In the genomic region with DNA sequence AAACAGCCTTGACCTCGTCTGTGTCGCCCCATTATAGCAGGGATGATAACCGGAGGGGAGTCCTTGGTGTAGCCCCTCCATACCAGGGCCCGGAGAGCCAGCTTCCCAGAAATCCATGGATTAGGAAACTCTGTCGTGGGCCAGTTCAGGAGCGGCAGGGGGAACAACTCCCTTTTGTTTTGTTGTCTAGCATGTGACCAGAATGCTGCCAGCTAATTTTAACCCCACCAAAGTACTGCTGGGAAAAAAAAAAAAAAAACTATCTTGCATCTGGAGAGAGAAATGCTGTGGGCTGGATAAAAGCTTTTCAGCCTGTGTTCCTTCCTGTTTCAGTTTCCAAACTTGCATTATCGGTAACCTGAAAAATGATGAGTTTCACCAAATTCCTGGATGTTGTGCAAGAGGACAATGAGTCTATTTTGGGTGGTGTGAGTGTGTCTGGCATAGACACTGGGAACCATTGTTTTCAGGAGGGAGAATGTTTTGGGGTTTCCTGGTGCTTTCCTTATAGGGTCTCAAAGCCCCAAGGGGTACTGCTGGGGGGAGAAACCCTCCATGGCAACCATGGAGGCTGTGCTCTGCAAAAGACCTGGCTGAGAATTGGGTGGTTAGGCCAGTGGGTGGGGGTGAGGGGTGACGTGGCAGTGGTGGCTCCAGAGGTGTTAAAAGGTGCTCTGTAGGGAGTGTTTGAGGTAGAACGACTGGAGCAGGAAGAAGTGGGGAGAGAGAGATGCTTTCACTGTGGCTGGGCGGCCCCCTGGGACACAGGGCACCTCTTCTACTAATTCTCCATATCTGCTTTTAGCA, we compare ENCODE assay signal across 8 cellular contexts. TPM values are rescaled to one million over a fixed set of nuclear protein-coding genes. Genes with fewer than 3 reads are reported as not detected.
DNase-seq lines count a peak whose midpoint lies in the region; ATAC-seq lines count a peak whose summit lies in the region.

No MANE protein-coding gene starts in this region.

- peak; percentile 25 for ATAC-seq in Right ventricle myocardium superior (ENCODE audit: poor library complexity)
- no peak for ATAC-seq in HG02678 (IDR thresholded peaks at IDR 0.05; ENCODE audit: unreplicated experiment)
- ATAC-seq in HG03135 (IDR thresholded peaks at IDR 0.05; ENCODE audit: unreplicated experiment) = no peak

- intact Hi-C loops in Right ventricle myocardium superior (cut with DNase I) = no loop called here

- DNase-seq in EH (ENCODE audit: low read depth) (peak; percentile 94), NCI-H226 (peak; percentile 52), Right ventricle myocardium superior (peak; percentile 55), putamen (ENCODE audit: low spot score) (peak; percentile 81), retina (no peak)
- peak; percentile 49 for DNase-seq in activated naive CD4-positive, alpha-beta T cell treated with anti-CD3 and anti-CD28 coated beads, Interleukin-2, amount 50 U/mL, for 16 hours

RNA-seq across cellular contexts. Expression of gene IRF2BPL, which starts 14.9 kb away (rescaled TPM):
- 38.8 TPM for total RNA-seq in Right ventricle myocardium superior

RNA-seq across cellular contexts. Expression of gene CIPC, which starts 54.7 kb away (rescaled TPM):
- total RNA-seq in Right ventricle myocardium superior = 64.1 TPM
